ENCODE assay signal across 1 cellular context in genomic region chr3:14652360-14652907, GRCh38.
TF ChIP-seq lines count a peak whose summit lies in the region.

No MANE protein-coding gene starts in this region.

TF ChIP-seq in IMR-90, 13 proteins besides CTCF, POLR2A, EP300 and RAD21:
- peak; percentile 34; the same call in 1 of the 2 replicates for TF ChIP-seq CEBPB (IDR thresholded peaks at IDR 0.05; ENCODE audit: low read depth, low read length)
